8 cellular contexts compared by ENCODE assay signal in the genomic region with DNA sequence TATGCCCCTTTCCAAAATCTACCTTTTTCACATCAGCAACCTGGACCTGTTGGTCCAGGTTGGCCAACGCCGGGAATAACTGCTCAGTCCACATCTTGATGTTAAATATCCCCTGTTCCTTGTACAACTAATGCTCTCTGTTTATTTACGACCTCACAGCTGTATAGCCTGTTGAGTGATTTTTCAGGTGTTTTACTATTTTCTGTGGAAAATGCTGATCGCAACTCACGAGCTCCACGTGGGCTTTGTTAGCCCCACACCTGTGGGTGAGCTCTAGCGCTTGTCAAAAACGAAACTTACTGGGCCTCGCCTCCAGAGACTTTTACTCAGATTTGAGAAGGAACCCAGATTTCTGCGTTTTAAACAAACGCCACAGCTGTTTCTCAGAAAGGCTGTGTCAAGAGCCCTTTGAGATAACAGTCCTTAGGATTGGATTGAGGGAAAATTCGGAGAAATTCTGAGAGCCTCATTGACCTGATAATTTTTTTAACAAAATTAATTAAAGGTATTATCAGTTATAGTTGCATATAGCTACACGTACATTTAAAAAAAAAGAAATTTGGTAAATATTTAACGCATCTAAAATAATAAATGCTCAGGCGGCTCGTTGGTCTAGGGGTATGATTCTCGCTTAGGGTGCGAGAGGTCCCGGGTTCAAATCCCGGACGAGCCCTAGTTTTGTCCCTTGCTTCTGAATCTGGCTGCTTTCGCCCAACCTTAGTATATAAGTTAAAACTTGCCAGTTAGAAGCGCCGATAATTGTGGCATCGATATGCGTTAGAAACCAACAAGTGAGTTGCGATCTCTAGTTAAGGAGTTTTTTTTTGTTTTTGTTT. TPM values are rescaled to one million over a fixed set of nuclear protein-coding genes. Genes with fewer than 3 reads are reported as not detected.
DNase-seq lines count a peak whose midpoint lies in the region; ATAC-seq and TF ChIP-seq lines count a peak whose summit lies in the region.

No MANE protein-coding gene starts in this region.

- TF ChIP-seq EP300 in Ishikawa (IDR thresholded peaks at IDR 0.05; ENCODE audit: borderline replicate concordance): no peak

- H3K27ac ChIP-seq in spleen: peak overlapping the region; percentile 72 to 87 (median 82)

- intact Hi-C loops in spleen (cut with DNase I; ENCODE audit: low total_unique reads): no loop called here

- WGBS in spleen, 5 donors: 6 to 15% (median 8%) methylated on average over 27 of the region's 27 CpGs

- peak; percentile 46 to 58 (median 52) for ATAC-seq in T-cell (replicated peaks in 1 of 4)

- no peak for TF ChIP-seq RAD21 in Ishikawa (IDR thresholded peaks at IDR 0.05; ENCODE audit: low read depth)

- peak overlapping the region; percentile 41 to 88 for H3K27ac Mint-ChIP-seq in T-cell

- no peak for TF ChIP-seq CTCF in GM12864 (IDR thresholded peaks at IDR 0.05; ENCODE audit: low read depth, low read length, missing control alignments)
- TF ChIP-seq CTCF in astrocyte of the cerebellum (IDR thresholded peaks at IDR 0.05; ENCODE audit: low read depth, low read length, missing control alignments): no peak
- no peak for TF ChIP-seq CTCF in spleen (IDR thresholded peaks at IDR 0.05 in 8 of 11, conservative IDR thresholded peaks at IDR 0.05 in 3 of 11)

- H3K27me3 Mint-ChIP-seq in T-cell: peaks cover 0 to 1% of the 10 kb centered on the region in 2 donors

- peaks cover 14 to 48% (median 38%) of the 10 kb centered on the region in 6 donors for H3K4me1 ChIP-seq in spleen

- no peaks in the 10 kb centered on the region for H3K9me3 Mint-ChIP-seq in T-cell

- TF ChIP-seq POLR2A in spleen (IDR thresholded peaks at IDR 0.05): no peak

- H3K9me3 ChIP-seq in iPS-18c (ENCODE audit: control insufficient read depth, insufficient read depth, low read length) (no peaks in the 10 kb centered on the region), spleen (no peaks in the 10 kb centered on the region)

- in situ Hi-C loops in astrocyte of the cerebellum (cut with HindIII; ENCODE audit: low sequenced_read_pairs): loop anchor here (5.0 kb wide), 1 partner anchor 37 kb away; no protein-coding TSS in a partner anchor

- peak; percentile 81 for DNase-seq in GM12864 (ENCODE audit: low read depth)
- DNase-seq in T-cell: peak in 29 of 34 experiments; percentile 22 to 69 (median 50)
- DNase-seq in astrocyte of the cerebellum (ENCODE audit: low read depth): no peak
- no peak for DNase-seq in spleen
- no peak for DNase-seq in mesenteric fat pad (ENCODE audit: low spot score)
- no peak for DNase-seq in NCI-H1105 treated with DMSO at 0.1 percent for 48 hours (lab: John Stamatoyannopoulos, UW)

- H3K36me3 ChIP-seq in spleen: no peaks in the 10 kb centered on the region

- H3K4me1 Mint-ChIP-seq in T-cell: peaks cover 18 to 21% (median 20%) of the 10 kb centered on the region in 3 donors

- CTCF ChIA-PET in T-cell (lab: Charles Lee): interaction anchor here (0.5 to 2.3 kb wide), 10 partner anchors 14 to 468 kb away, joined by 3 to 13 read pairs (median 6); partner anchors contain the start of gene HMGN4 (in 1 of the 2)

- H3K4me3 Mint-ChIP-seq in T-cell: peak overlapping the region in 1 of 3 donors; percentile 76

- H3K27me3 ChIP-seq in spleen (replicated peaks in 1 of 7): no peaks in the 10 kb centered on the region

- no peaks in the 10 kb centered on the region for H3K36me3 Mint-ChIP-seq in T-cell

- POLR2A ChIA-PET in T-cell (lab: Charles Lee): interaction anchor here (0.5 to 1.3 kb wide), 7 partner anchors 13 to 1339 kb away, joined by 3 to 13 read pairs (median 3); a partner anchor contains a TSS

- H3K4me3 ChIP-seq in GM12864 (ENCODE audit: low read depth, low read length) (peak overlapping the region; percentile 68), astrocyte of the cerebellum (ENCODE audit: low read depth, low read length) (peak overlapping the region; percentile 59), iPS-18c (ENCODE audit: insufficient read depth, low read depth, low read length) (peak overlapping the region; percentile 40), spleen (peak overlapping the region; percentile 4 to 75 (median 46))

TF ChIP-seq in Ishikawa, 13 proteins besides CTCF, POLR2A, EP300 and RAD21:
- TF ChIP-seq TAF1 (IDR thresholded peaks at IDR 0.05; ENCODE audit: low read depth) (0 out of 2 replicates have a peak, but pooled peaks have one; percentile 30), TEAD4 (IDR thresholded peaks at IDR 0.05) (peak; percentile 70), YY1 (IDR thresholded peaks at IDR 0.05; ENCODE audit: low read depth) (no peak), TCF12 (IDR thresholded peaks at IDR 0.05; ENCODE audit: low read depth) (peak; percentile 42; the same call in 1 of the 2 replicates), EGR1 (IDR thresholded peaks at IDR 0.05) (no peak)

RNA-seq across cellular contexts. Expression of gene HMGN4, which starts 16.7 kb away (rescaled TPM):
- total RNA-seq in T-cell: 10 to 100 TPM; 49.2 to 92.5 (median 62.7) TPM
- total RNA-seq in spleen: 10 to 100 TPM; 47.2 to 68.4 (median 58.2) TPM
- 10 to 100 TPM; 33.3 to 52.0 (median 51.4) TPM for polyA plus RNA-seq in spleen
- total RNA-seq in mesenteric fat pad: 52.6 TPM

RNA-seq across cellular contexts. Expression of gene ABT1, which starts 41.9 kb away (rescaled TPM):
- total RNA-seq in T-cell: 10 to 100 TPM; 27.6 to 36.4 (median 35.6) TPM
- 10 to 100 TPM; 14.9 to 21.4 (median 18.6) TPM for total RNA-seq in spleen
- 10 to 100 TPM; 20.2 to 26.2 (median 23.9) TPM for polyA plus RNA-seq in spleen
- total RNA-seq in mesenteric fat pad: 12.0 TPM

RNA-seq across cellular contexts. Expression of gene BTN1A1, which starts 54.8 kb away (rescaled TPM):
- total RNA-seq in T-cell (not detected), spleen (1 to 10 TPM in 1 of 7 donors, under 1 TPM in 6; 0.23 to 1.1 (median 0.32) TPM), mesenteric fat pad (not detected)
- polyA plus RNA-seq in spleen: under 1 TPM; 0.33 to 0.58 (median 0.39) TPM

Comparison
In these comparisons a context has a peak if more than half of its experiments do, and no peak if none do; other contexts are left out.
1. DNase-seq: peak in GM12864 (single experiment) and T-cell (29 of 34); none in astrocyte of the cerebellum (single experiment), spleen (single experiment), mesenteric fat pad (single experiment) and NCI-H1105 treated with DMSO at 0.1 percent for 48 hours (single experiment).
2. Peak in every context shown above with its lines, with median percentiles within 50 percentile points of each other: H3K4me3 ChIP-seq.